Comparison of ENCODE assay signal across 13 cellular contexts in the genomic region with DNA sequence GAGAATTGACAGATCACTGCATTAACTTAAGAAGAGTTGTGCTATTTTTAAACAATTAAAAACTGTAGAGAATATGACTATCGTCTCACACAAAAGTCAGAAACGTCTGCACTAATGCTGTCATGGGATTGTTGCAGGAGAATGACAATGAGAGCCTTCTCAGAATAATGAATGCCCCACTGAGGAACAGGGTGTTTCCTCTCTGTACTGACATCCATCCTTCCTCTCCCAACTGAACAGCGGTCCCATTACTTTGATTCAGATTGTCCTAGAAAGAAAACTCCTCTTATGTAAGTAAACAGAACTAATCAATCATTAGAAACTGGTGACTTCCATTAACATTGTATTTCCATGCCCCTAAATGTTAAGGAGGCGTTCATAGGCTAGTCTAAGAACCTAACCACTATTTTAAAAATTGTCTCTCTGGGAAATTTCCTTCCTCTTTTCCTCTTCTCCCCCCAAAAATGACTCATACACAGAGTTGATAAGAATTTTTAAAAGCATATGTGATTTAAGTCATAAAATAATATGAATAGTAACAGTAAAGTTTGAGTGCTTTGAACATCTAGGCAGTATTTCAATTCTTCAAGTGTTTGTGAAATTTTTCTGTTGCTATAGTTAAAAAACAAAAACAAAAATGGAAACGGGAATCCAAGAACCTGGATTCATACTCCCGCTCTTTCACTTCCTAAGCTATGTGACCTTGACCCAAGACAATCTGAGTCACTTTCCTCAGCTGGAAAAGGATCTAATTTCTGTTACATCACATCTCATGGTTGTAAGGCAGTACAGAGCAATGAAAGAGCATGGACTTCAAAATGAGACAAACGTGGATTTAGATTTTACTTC. TPM values are rescaled to one million over a fixed set of nuclear protein-coding genes. Genes with fewer than 3 reads are reported as not detected.
DNase-seq lines count a peak whose midpoint lies in the region; ATAC-seq, FAIRE-seq and TF ChIP-seq lines count a peak whose summit lies in the region.
"Had no signal": no experiment of that assay in that cellular context is flagged by ENCODE, and none has a peak within 500 bp of the region (broad histone marks: within the 10 kb centered on the region; RNA-seq: fewer than 3 reads in every experiment).

No MANE protein-coding gene starts in this region.

- no peak overlapping the region for H3K4me3 Mint-ChIP-seq in stimulated activated naive CD8-positive, alpha-beta T cell treated with anti-CD3 and anti-CD28 coated beads, Interleukin-15, amount 100 ng/mL, for 72 hours
- H3K4me3 Mint-ChIP-seq: CD4-positive, CD25-positive, alpha-beta regulatory T cell had no signal

- CTCF ChIA-PET in A549 (lab: Yijun Ruan, JAX) = no interaction called here

- H3K4me1 ChIP-seq in A549 (no peaks in the 10 kb centered on the region), left lung (peaks cover 0 to 6% of the 10 kb centered on the region in 2 donors)
- H3K4me1 ChIP-seq: right lobe of liver had no signal

- H3K4me1 Mint-ChIP-seq in stimulated activated naive CD8-positive, alpha-beta T cell treated with anti-CD3 and anti-CD28 coated beads, Interleukin-15, amount 100 ng/mL, for 72 hours = no peaks in the 10 kb centered on the region

- no peaks in the 10 kb centered on the region for H3K27me3 ChIP-seq in brain microvascular endothelial cell (replicated peaks)
- no peaks in the 10 kb centered on the region for H3K27me3 ChIP-seq in left lung
- H3K27me3 ChIP-seq: right lobe of liver had no signal

- intact Hi-C loops in left lung (cut with DNase I) = no loop called here

- 0 out of 6 replicates have a peak, but pooled peaks of 1 of the 2 experiments have one; percentile 38 for ATAC-seq in A549
- peak; percentile 94 for ATAC-seq in left lung
- no peak for ATAC-seq in stimulated activated naive CD8-positive, alpha-beta T cell treated with anti-CD3 and anti-CD28 coated beads, Interleukin-15, amount 100 ng/mL, for 72 hours
- ATAC-seq in HG03045 (IDR thresholded peaks at IDR 0.05; ENCODE audit: unreplicated experiment) = no peak

- no peak for TF ChIP-seq POLR2A in A549 (IDR thresholded peaks at IDR 0.05; ENCODE audit: low read length)

- H3K27me3 Mint-ChIP-seq in stimulated activated naive CD8-positive, alpha-beta T cell treated with anti-CD3 and anti-CD28 coated beads, Interleukin-15, amount 100 ng/mL, for 72 hours = peaks cover 11% of the 10 kb centered on the region

- in situ Hi-C loops in brain microvascular endothelial cell (cut with HindIII; ENCODE audit: low pct_ligation_motif_present, low sequenced_read_pairs) = no loop called here

- TF ChIP-seq CTCF in A549 (IDR thresholded peaks at IDR 0.05) = no peak
- TF ChIP-seq CTCF in brain microvascular endothelial cell (IDR thresholded peaks at IDR 0.05; ENCODE audit: low read depth, low read length, missing control alignments) = no peak
- TF ChIP-seq CTCF in left lung (IDR thresholded peaks at IDR 0.05) = no peak

- no peak for FAIRE-seq in A549 (lab: Jason Lieb, UNC)
- no peak for FAIRE-seq in HTR-8/SVneo (lab: Jason Lieb, UNC)
- FAIRE-seq: islet of Langerhans had no signal

- TF ChIP-seq EP300 in A549 (IDR thresholded peaks at IDR 0.05) = no peak

- DNase-seq in A549 (ENCODE audit: low read depth in 1 of 2, low spot score in 1 of 2) (peak in 1 of 2 experiments; percentile 35), HTR-8/SVneo (ENCODE audit: insufficient read length, low spot score) (peak; percentile 51), brain microvascular endothelial cell (peak; percentile 83), left lung (no peak), NCI-H1092 (lab: John Stamatoyannopoulos, UW) (no peak), NCI-H146 treated with DMSO at 0.1 percent for 48 hours (lab: John Stamatoyannopoulos, UW; ENCODE audit: unreplicated experiment) (no peak)
- no peak for DNase-seq in stimulated activated naive CD8-positive, alpha-beta T cell treated with anti-CD3 and anti-CD28 coated beads, Interleukin-15, amount 100 ng/mL, for 72 hours
- DNase-seq: CD4-positive, CD25-positive, alpha-beta regulatory T cell; dorsolateral prefrontal cortex; NCI-H2107; right lobe of liver had no signal

- H3K4me2 ChIP-seq in A549 = no peak overlapping the region

- H3K36me3 ChIP-seq in brain microvascular endothelial cell (replicated peaks) = no peaks in the 10 kb centered on the region
- no peaks in the 10 kb centered on the region for H3K36me3 ChIP-seq in left lung
- H3K36me3 ChIP-seq: right lobe of liver had no signal

- TF ChIP-seq RAD21 in A549 (conservative IDR thresholded peaks at IDR 0.05 in 1 of 2, IDR thresholded peaks at IDR 0.05 in 1 of 2) = no peak

- no peaks in the 10 kb centered on the region for H3K9me3 ChIP-seq in A549
- no peaks in the 10 kb centered on the region for H3K9me3 ChIP-seq in left lung
- H3K9me3 ChIP-seq: right lobe of liver had no signal

- no peak overlapping the region for H3K4me3 ChIP-seq in A549
- H3K4me3 ChIP-seq in brain microvascular endothelial cell (ENCODE audit: low read depth, low read length) = no peak overlapping the region
- no peak overlapping the region for H3K4me3 ChIP-seq in left lung
- H3K4me3 ChIP-seq: dorsolateral prefrontal cortex, right lobe of liver had no signal

- peaks cover 0 to 4% of the 10 kb centered on the region in 2 donors for H3K9me3 Mint-ChIP-seq in stimulated activated naive CD8-positive, alpha-beta T cell treated with anti-CD3 and anti-CD28 coated beads, Interleukin-15, amount 100 ng/mL, for 72 hours

- WGBS in A549 (ENCODE audit: missing lambda C conversion rate) = 34% methylated on average over 7 of the region's 7 CpGs

- H3K27ac ChIP-seq in A549 (no peak overlapping the region), brain microvascular endothelial cell (peak overlapping the region; percentile 90), left lung (peak overlapping the region in 1 of 2 donors; percentile 30)
- H3K27ac ChIP-seq: dorsolateral prefrontal cortex, right lobe of liver had no signal

- no peak overlapping the region for H3K27ac Mint-ChIP-seq in stimulated activated naive CD8-positive, alpha-beta T cell treated with anti-CD3 and anti-CD28 coated beads, Interleukin-15, amount 100 ng/mL, for 72 hours
- H3K27ac Mint-ChIP-seq: CD4-positive, CD25-positive, alpha-beta regulatory T cell had no signal

- POLR2A ChIA-PET in A549 (lab: Yijun Ruan, JAX) = no interaction called here

TF ChIP-seq in A549, 52 proteins besides CTCF, POLR2A, EP300 and RAD21:
- TF ChIP-seq CBX8 (IDR thresholded peaks at IDR 0.05) = no peak
- no peak for TF ChIP-seq MAZ (IDR thresholded peaks at IDR 0.05; ENCODE audit: borderline replicate concordance, low read depth, low read length)
- no peak for TF ChIP-seq FOSL2 (IDR thresholded peaks at IDR 0.05)
- TF ChIP-seq FOSL2 (CRISPR knock-in tag; IDR thresholded peaks at IDR 0.05) = peak; percentile 20; the same call in 1 of the 2 replicates
- no peak for TF ChIP-seq ZNF302 (CRISPR knock-in tag; IDR thresholded peaks at IDR 0.05)
- no peak for TF ChIP-seq REST (IDR thresholded peaks at IDR 0.05)

RNA-seq across cellular contexts. Expression of gene MACC1, which starts 12.7 kb away (rescaled TPM):
- polyA plus RNA-seq in A549 (2011; rRNA removed) (0.01 TPM in 1 of 2 replicates, not detected in the other), A549 (2017; fragmentation: RNase III; extraction: RNeasy Plus Mini Kit Qiagen cat#74134 plus additional on column Dnase treatment) (not detected in 3 replicates)
- polyA plus RNA-seq in A549 (2012; cell fraction: cytosol; rRNA removed) = not detected in 2 replicates
- not detected in 2 replicates for polyA plus RNA-seq in A549 (2012; cell fraction: nucleus; rRNA removed)
- polyA minus RNA-seq in A549 (2011; rRNA and poly(A)+ RNA removed) = not detected in 2 replicates
- total RNA-seq in left lung = 10 to 100 TPM; 28.5 to 36.2 TPM

Comparison
In these comparisons a context has a peak if more than half of its experiments do, and no peak if none do; other contexts are left out.
1. DNase-seq: peak in HTR-8/SVneo (single experiment) and brain microvascular endothelial cell (single experiment); none in left lung (0 of 2), stimulated activated naive CD8-positive, alpha-beta T cell treated with anti-CD3 and anti-CD28 coated beads, Interleukin-15, amount 100 ng/mL, for 72 hours (0 of 2), NCI-H1092 (single experiment) and NCI-H146 treated with DMSO at 0.1 percent for 48 hours (single experiment).